In the genomic region with DNA sequence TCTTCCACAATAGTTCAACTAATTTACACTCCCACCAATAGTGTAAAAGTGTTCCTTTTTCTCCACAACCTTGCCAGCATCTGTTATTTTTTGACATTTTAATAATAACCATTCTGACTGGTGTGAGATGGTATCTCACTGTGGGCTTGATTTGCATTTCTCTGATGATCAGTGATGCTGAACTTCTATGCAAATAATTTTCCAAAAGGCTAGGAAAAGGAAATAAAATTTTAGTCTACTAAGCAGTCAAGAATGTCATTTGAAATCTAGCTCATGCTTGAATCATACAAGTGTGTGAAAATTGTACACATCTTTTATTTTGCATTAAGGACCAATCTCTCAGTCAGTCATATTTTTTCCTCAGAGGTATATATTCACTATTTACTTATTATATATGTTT, we compare ENCODE assay signal across 17 cellular contexts.
"Had no signal": no experiment of that assay in that cellular context is flagged by ENCODE, and none has a peak within 500 bp of the region (broad histone marks: within the 10 kb centered on the region; RNA-seq: fewer than 3 reads in every experiment).

No MANE protein-coding gene starts in this region.

- H3K9me3 ChIP-seq: esophagus muscularis mucosa, pancreas, sigmoid colon, spleen, testis, upper lobe of left lung had no signal

- H3K4me3 Mint-ChIP-seq: activated CD4-positive, alpha-beta T cell treated with anti-CD3 and anti-CD28 coated beads, Interleukin-2, amount 10 ng/mL, durations not matched to agents 7 days and 5 days; activated T-cell treated with anti-CD3 and anti-CD28 coated beads, Interleukin-2, amount 50 U/mL, for 72 hours; brain; neural crest cell; stimulated activated naive CD8-positive, alpha-beta T cell treated with anti-CD3 and anti-CD28 coated beads, Interleukin-15, amount 100 ng/mL, for 72 hours had no signal

- H3K27ac Mint-ChIP-seq: activated CD4-positive, alpha-beta T cell treated with anti-CD3 and anti-CD28 coated beads, Interleukin-2, amount 10 ng/mL, durations not matched to agents 7 days and 5 days; activated naive CD4-positive, alpha-beta T cell treated with anti-CD3 and anti-CD28 coated beads, Interleukin-2, amount 50 U/mL, for 72 hours; activated T-cell treated with anti-CD3 and anti-CD28 coated beads, Interleukin-2, amount 50 U/mL, for 72 hours; brain; stimulated activated naive CD8-positive, alpha-beta T cell treated with anti-CD3 and anti-CD28 coated beads, Interleukin-15, amount 100 ng/mL, for 72 hours had no signal

- H3K4me3 ChIP-seq: coronary artery, esophagus muscularis mucosa, pancreas, sigmoid colon, spleen, testis, upper lobe of left lung had no signal

- ATAC-seq: activated naive CD4-positive, alpha-beta T cell treated with anti-CD3 and anti-CD28 coated beads, Interleukin-2, amount 50 U/mL, for 72 hours; activated T-cell treated with anti-CD3 and anti-CD28 coated beads, Interleukin-2, amount 50 U/mL, for 72 hours; pancreas; stimulated activated naive CD8-positive, alpha-beta T cell treated with anti-CD3 and anti-CD28 coated beads, Interleukin-15, amount 100 ng/mL, for 72 hours had no signal

- H3K4me1 ChIP-seq: pancreas, sigmoid colon, testis, upper lobe of left lung had no signal

- H3K27me3 ChIP-seq: esophagus muscularis mucosa, pancreas, sigmoid colon, spleen, testis, upper lobe of left lung had no signal

- H3K9me3 Mint-ChIP-seq: activated CD4-positive, alpha-beta T cell treated with anti-CD3 and anti-CD28 coated beads, Interleukin-2, amount 10 ng/mL, durations not matched to agents 7 days and 5 days; activated naive CD4-positive, alpha-beta T cell treated with anti-CD3 and anti-CD28 coated beads, Interleukin-2, amount 50 U/mL, for 72 hours; activated T-cell treated with anti-CD3 and anti-CD28 coated beads, Interleukin-2, amount 50 U/mL, for 72 hours had no signal

- H3K36me3 ChIP-seq: pancreas had no signal

- H3K27me3 Mint-ChIP-seq: activated CD4-positive, alpha-beta T cell treated with anti-CD3 and anti-CD28 coated beads, Interleukin-2, amount 10 ng/mL, durations not matched to agents 7 days and 5 days; brain; stimulated activated naive CD8-positive, alpha-beta T cell treated with anti-CD3 and anti-CD28 coated beads, Interleukin-15, amount 100 ng/mL, for 72 hours had no signal

- DNase-seq: activated CD4-positive, alpha-beta T cell treated with anti-CD3 and anti-CD28 coated beads, Interleukin-2, amount 10 ng/mL, durations not matched to agents 7 days and 5 days; activated CD8-positive, alpha-beta memory T cell treated with anti-CD3 and anti-CD28 coated beads, Interleukin-2, amount 50 U/mL, for 48 hours; activated gamma-delta T cell; activated T-cell treated with anti-CD3 and anti-CD28 coated beads, Interleukin-2, amount 50 U/mL, for 72 hours; amniotic stem cell; central memory CD4-positive, alpha-beta T cell; pancreas; sigmoid colon; spleen; stimulated activated naive CD8-positive, alpha-beta T cell treated with anti-CD3 and anti-CD28 coated beads, Interleukin-15, amount 100 ng/mL, for 72 hours; testis; upper lobe of left lung had no signal

- H3K4me1 Mint-ChIP-seq: activated CD4-positive, alpha-beta T cell treated with anti-CD3 and anti-CD28 coated beads, Interleukin-2, amount 10 ng/mL, durations not matched to agents 7 days and 5 days; brain; neural crest cell; stimulated activated naive CD8-positive, alpha-beta T cell treated with anti-CD3 and anti-CD28 coated beads, Interleukin-15, amount 100 ng/mL, for 72 hours had no signal

- H3K36me3 Mint-ChIP-seq: activated naive CD4-positive, alpha-beta T cell treated with anti-CD3 and anti-CD28 coated beads, Interleukin-2, amount 50 U/mL, for 72 hours had no signal

- H3K27ac ChIP-seq: coronary artery, esophagus muscularis mucosa, pancreas, sigmoid colon, spleen, testis, upper lobe of left lung had no signal
